Comparison of ENCODE assay signal across 10 cellular contexts in genomic region chr7:22884911-22885823, GRCh38.
DNase-seq lines count a peak whose midpoint lies in the region; ATAC-seq lines count a peak whose summit lies in the region.
"Had no signal": no experiment of that assay in that cellular context is flagged by ENCODE, and none has a peak within 500 bp of the region (broad histone marks: within the 10 kb centered on the region; RNA-seq: fewer than 3 reads in every experiment).

No MANE protein-coding gene starts in this region.

- H4K91ac ChIP-seq in mesenchymal stem cell (ENCODE audit: low read length): no peak overlapping the region

- no peak overlapping the region for H2AK5ac ChIP-seq in mesenchymal stem cell (ENCODE audit: low read length, severe bottlenecking)

- H2BK15ac ChIP-seq in mesenchymal stem cell (ENCODE audit: low read depth, poor library complexity, severe bottlenecking): no peak overlapping the region

- H2BK120ac ChIP-seq in mesenchymal stem cell (ENCODE audit: low read depth, low read length): no peak overlapping the region

- no peak overlapping the region for H2BK5ac ChIP-seq in mesenchymal stem cell (ENCODE audit: low read depth, low read length, poor library complexity, severe bottlenecking)

- H2BK12ac ChIP-seq in mesenchymal stem cell (ENCODE audit: low read length in 2 of 2): no peak overlapping the region

- H3K36me3 ChIP-seq in mesenchymal stem cell (ENCODE audit: control insufficient read depth in 1 of 2, insufficient read depth in 2 of 2, low read depth in 1 of 2, low read length in 2 of 2): no peaks in the 10 kb centered on the region
- no peaks in the 10 kb centered on the region for H3K36me3 ChIP-seq in HAP-1 (replicated peaks)
- no peaks in the 10 kb centered on the region for H3K36me3 ChIP-seq in aorta (ENCODE audit: control insufficient read depth in 1 of 2, insufficient read depth in 2 of 2, low read length in 1 of 2)

- WGBS in mesenchymal stem cell: 79% methylated on average over 2 of the region's 5 CpGs
- 73% methylated on average over 5 of the region's 5 CpGs for WGBS in aorta, 2 donors

- H2AFZ ChIP-seq in mesenchymal stem cell (ENCODE audit: low read depth, low read length): no peak overlapping the region

- H3K18ac ChIP-seq in mesenchymal stem cell (ENCODE audit: low read depth in 1 of 2, low read length in 2 of 2): no peak overlapping the region

- no peak overlapping the region for H3K23ac ChIP-seq in mesenchymal stem cell (ENCODE audit: low read length in 2 of 2)

- H3K4ac ChIP-seq in mesenchymal stem cell (ENCODE audit: low read depth in 1 of 2, low read length in 2 of 2): no peak overlapping the region

- H3K4me2 ChIP-seq in mesenchymal stem cell (ENCODE audit: low read length, poor library complexity, severe bottlenecking): no peak overlapping the region
- H3K4me2 ChIP-seq: A549 had no signal

- H3K4me1 ChIP-seq in mesenchymal stem cell (ENCODE audit: control insufficient read depth, insufficient read depth, low read depth, low read length) (no peaks in the 10 kb centered on the region), HAP-1 (no peaks in the 10 kb centered on the region), aorta (ENCODE audit: control insufficient read depth in 1 of 2, insufficient read depth in 2 of 2, low read length in 2 of 2) (no peaks in the 10 kb centered on the region)
- H3K4me1 ChIP-seq: A549 had no signal

- H3K79me1 ChIP-seq in mesenchymal stem cell (replicated peaks; ENCODE audit: low read length, poor library complexity, severe bottlenecking): no peaks in the 10 kb centered on the region

- DNase-seq in activated CD4-positive, CD25-positive, alpha-beta regulatory T cell (lab: John Stamatoyannopoulos, UW): no peak
- DNase-seq in LHCN-M2 (ENCODE audit: low read depth): peak; percentile 31
- peak; percentile 30 for DNase-seq in mesenchymal stem cell
- DNase-seq in HAP-1 (ENCODE audit: low spot score in 2 of 2): no peak
- DNase-seq in aorta: no peak
- DNase-seq in NCI-H748 (lab: John Stamatoyannopoulos, UW; ENCODE audit: unreplicated experiment): no peak
- DNase-seq: effector CD4-positive, alpha-beta T cell had no signal

- no peaks in the 10 kb centered on the region for H3K9me3 ChIP-seq in mesenchymal stem cell (ENCODE audit: control insufficient read depth, low read length)
- no peaks in the 10 kb centered on the region for H3K9me3 ChIP-seq in HAP-1
- H3K9me3 ChIP-seq in aorta (ENCODE audit: control insufficient read depth, low read length): no peaks in the 10 kb centered on the region
- H3K9me3 ChIP-seq: A549 had no signal

- H3K14ac ChIP-seq in mesenchymal stem cell (ENCODE audit: low read length in 2 of 2): no peak overlapping the region

- peak; percentile 79 to 81 for ATAC-seq in activated CD4-positive, CD25-positive, alpha-beta regulatory T cell treated with anti-CD3 and anti-CD28 coated beads, Interleukin-2, amount 50 U/mL, for 24 hours
- peak; percentile 64 for ATAC-seq in HG02610 (IDR thresholded peaks at IDR 0.05; ENCODE audit: unreplicated experiment)
- ATAC-seq in aorta (ENCODE audit: low FRiP score): no peak
- ATAC-seq: A549 had no signal

- in situ Hi-C loops in HAP-1 (cut with MboI; ENCODE audit: low sequenced_read_pairs): no loop called here

- no peak overlapping the region for H4K8ac ChIP-seq in mesenchymal stem cell (ENCODE audit: low read length)

- no peaks in the 10 kb centered on the region for H3K27me3 ChIP-seq in mesenchymal stem cell (ENCODE audit: control insufficient read depth in 1 of 2, insufficient read depth in 1 of 2, low read length in 2 of 2)
- no peaks in the 10 kb centered on the region for H3K27me3 ChIP-seq in HAP-1 (ENCODE audit: low read depth)
- no peaks in the 10 kb centered on the region for H3K27me3 ChIP-seq in aorta (ENCODE audit: control insufficient read depth in 1 of 2, insufficient read depth in 2 of 2, low read length in 1 of 2)

- intact Hi-C loops in aorta (cut with DNase I): no loop called here

- H3K27ac ChIP-seq in mesenchymal stem cell (ENCODE audit: low read length, poor library complexity, severe bottlenecking) (no peak overlapping the region), aorta (ENCODE audit: low read depth in 1 of 2, low read length in 2 of 2) (no peak overlapping the region)
- H3K27ac ChIP-seq: A549 had no signal

- H3K4me3 ChIP-seq in mesenchymal stem cell (ENCODE audit: insufficient read depth in 1 of 2, low read depth in 1 of 2, low read length in 2 of 2) (no peak overlapping the region), HAP-1 (no peak overlapping the region), aorta (ENCODE audit: low read length in 2 of 2) (no peak overlapping the region)
- H3K4me3 ChIP-seq: A549 had no signal

- H3K9ac ChIP-seq in mesenchymal stem cell (ENCODE audit: low read length): no peak overlapping the region

Comparison
In these comparisons a context has a peak if more than half of its experiments do, and no peak if none do; other contexts are left out.
1. DNase-seq: peak in LHCN-M2 (single experiment) and mesenchymal stem cell (single experiment); none in activated CD4-positive, CD25-positive, alpha-beta regulatory T cell (0 of 4), HAP-1 (0 of 2), aorta (0 of 2) and NCI-H748 (single experiment).